1 cellular context compared by ENCODE assay signal in the genomic region with DNA sequence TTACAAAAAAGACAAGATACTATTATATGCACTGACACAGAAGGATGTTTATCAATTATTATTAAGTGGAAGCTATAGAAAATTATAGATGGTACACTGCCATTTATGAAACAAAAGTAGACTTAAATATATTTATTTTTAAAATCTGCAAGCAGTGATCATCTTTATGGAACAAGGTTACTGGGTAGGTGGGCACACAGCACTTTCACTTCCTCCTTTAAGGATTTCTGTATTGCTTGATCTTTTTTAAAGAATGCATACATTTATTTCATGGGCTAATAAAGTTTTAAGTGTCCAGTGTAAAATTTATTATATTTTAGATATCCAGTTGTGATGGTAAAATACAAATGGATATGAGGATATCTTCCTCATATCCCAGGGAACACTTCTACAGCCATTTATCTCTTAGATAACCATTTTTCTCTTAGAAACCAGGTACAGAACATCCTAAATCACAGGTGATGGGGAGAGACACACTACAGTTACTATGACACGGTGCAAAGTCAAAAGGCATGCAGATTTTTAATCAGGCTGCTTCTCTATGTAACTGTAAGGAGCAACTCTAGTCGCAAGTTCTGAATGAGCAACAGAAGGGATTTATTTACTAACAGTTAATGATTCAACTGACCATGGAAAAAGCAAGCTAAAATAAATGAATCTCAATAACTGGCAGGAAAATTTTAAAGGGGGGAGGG.
TF ChIP-seq lines count a peak whose summit lies in the region.

No MANE protein-coding gene starts in this region.

TF ChIP-seq in HepG2, 621 proteins besides CTCF, POLR2A, EP300 and RAD21 (continued from another document):
- TF ChIP-seq REST (IDR thresholded peaks at IDR 0.05; ENCODE audit: borderline replicate concordance in 1 of 2, low read depth in 1 of 2, low read length in 2 of 2) (no peak), ZNF576 (CRISPR knock-in tag; IDR thresholded peaks at IDR 0.05) (no peak), CENPX (CRISPR knock-in tag; IDR thresholded peaks at IDR 0.05) (no peak), HNRNPL (IDR thresholded peaks at IDR 0.05; ENCODE audit: low read depth, low read length) (no peak), ZNF235 (CRISPR knock-in tag; IDR thresholded peaks at IDR 0.05; ENCODE audit: borderline replicate concordance) (no peak), ZNF207 (IDR thresholded peaks at IDR 0.05; ENCODE audit: borderline replicate concordance) (no peak), LCORL (IDR thresholded peaks at IDR 0.05) (no peak), LCORL (CRISPR knock-in tag; IDR thresholded peaks at IDR 0.05) (no peak), ZNF414 (CRISPR knock-in tag; IDR thresholded peaks at IDR 0.05) (no peak), SALL1 (CRISPR knock-in tag; IDR thresholded peaks at IDR 0.05) (no peak)
